In the genomic region with DNA sequence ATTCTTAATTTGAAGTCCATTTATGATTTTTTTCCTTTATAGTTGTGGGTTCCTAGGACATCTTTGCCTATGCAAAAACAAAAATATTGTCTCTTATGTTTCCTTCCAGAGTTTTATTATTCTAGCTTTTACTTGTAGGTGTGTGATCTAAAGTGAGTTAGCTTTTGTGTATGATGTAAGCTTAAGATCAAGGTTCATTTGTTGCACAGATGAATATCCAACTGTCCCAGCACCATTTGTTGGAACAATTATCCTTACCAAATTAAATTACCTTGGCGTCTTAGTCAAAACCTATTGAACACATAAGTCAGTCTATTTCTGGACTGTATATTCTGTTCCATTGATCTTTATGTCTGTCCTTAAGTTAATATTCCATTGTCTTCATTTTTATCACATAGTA, we compare ENCODE assay signal across 17 cellular contexts.
A peak's percentile ranks its signal among the peaks of the same experiment; 100 is the strongest.
DNase-seq lines count a peak whose midpoint lies in the region; TF ChIP-seq lines count a peak whose summit lies in the region.
"Had no signal": no experiment of that assay in that cellular context is flagged by ENCODE, and none has a peak within 500 bp of the region (broad histone marks: within the 10 kb centered on the region; RNA-seq: fewer than 3 reads in every experiment).

No MANE protein-coding gene starts in this region.

- H3K36me3 ChIP-seq in HEK293 (ENCODE audit: control insufficient read depth in 2 of 2, insufficient read depth in 1 of 2, low read length in 2 of 2): no peaks in the 10 kb centered on the region
- H3K36me3 ChIP-seq: BE2C, BLaER1 had no signal

- no peaks in the 10 kb centered on the region for H3K27me3 Mint-ChIP-seq in activated naive CD4-positive, alpha-beta T cell treated with anti-CD3 and anti-CD28 coated beads, Interleukin-2, amount 10 ng/mL, durations not matched to agents 7 days and 5 days
- H3K27me3 Mint-ChIP-seq: CD4-positive, alpha-beta memory T cell; CD4-positive, CD25-positive, alpha-beta regulatory T cell had no signal

- no peak overlapping the region for H3K4me3 ChIP-seq in HEK293 (ENCODE audit: low read depth, low read length)
- H3K4me3 ChIP-seq: BLaER1 had no signal

- DNase-seq in activated naive CD4-positive, alpha-beta T cell treated with anti-CD3 and anti-CD28 coated beads, Interleukin-2, amount 10 ng/mL, durations not matched to agents 7 days and 5 days: no peak
- DNase-seq in activated naive CD4-positive, alpha-beta T cell (lab: John Stamatoyannopoulos, UW): no peak
- no peak for DNase-seq in hepatic stellate cell (ENCODE audit: low spot score)
- no peak for DNase-seq in pons (ENCODE audit: low spot score)
- DNase-seq: 8988T; ACHN; BE2C; C1 segment of cervical spinal cord; CD4-positive, alpha-beta memory T cell; CD4-positive, CD25-positive, alpha-beta regulatory T cell; CD8-positive, alpha-beta memory T cell; COR-L47; DMS79 treated with DMSO at 0.1 percent for 48 hours; GF-D8 had no signal

- no peaks in the 10 kb centered on the region for H3K4me1 Mint-ChIP-seq in activated naive CD4-positive, alpha-beta T cell treated with anti-CD3 and anti-CD28 coated beads, Interleukin-2, amount 10 ng/mL, durations not matched to agents 7 days and 5 days
- H3K4me1 Mint-ChIP-seq: CD14-positive monocyte; CD4-positive, alpha-beta memory T cell; CD4-positive, CD25-positive, alpha-beta regulatory T cell; CD8-positive, alpha-beta memory T cell had no signal

- H3K27ac ChIP-seq in HEK293 (ENCODE audit: extremely low read depth, low read depth, low read length): no peak overlapping the region
- H3K27ac ChIP-seq: BLaER1 had no signal

- CTCF ChIA-PET in activated naive CD4-positive, alpha-beta T cell treated with anti-CD3 and anti-CD28 coated beads, Interleukin-2, amount 10 ng/mL, durations not matched to agents 7 days and 5 days (lab: Charles Lee): no interaction called here
- CTCF ChIA-PET in HEK293 (lab: Yijun Ruan, JAX): no interaction called here

- no peaks in the 10 kb centered on the region for H3K9me3 Mint-ChIP-seq in activated naive CD4-positive, alpha-beta T cell treated with anti-CD3 and anti-CD28 coated beads, Interleukin-2, amount 10 ng/mL, durations not matched to agents 7 days and 5 days

- no peak overlapping the region for H3K4me3 Mint-ChIP-seq in activated naive CD4-positive, alpha-beta T cell treated with anti-CD3 and anti-CD28 coated beads, Interleukin-2, amount 10 ng/mL, durations not matched to agents 7 days and 5 days
- H3K4me3 Mint-ChIP-seq: CD14-positive monocyte; CD4-positive, alpha-beta memory T cell; CD4-positive, CD25-positive, alpha-beta regulatory T cell; CD8-positive, alpha-beta memory T cell had no signal

- H3K27ac Mint-ChIP-seq in activated naive CD4-positive, alpha-beta T cell treated with anti-CD3 and anti-CD28 coated beads, Interleukin-2, amount 10 ng/mL, durations not matched to agents 7 days and 5 days: peak overlapping the region; percentile 58
- H3K27ac Mint-ChIP-seq: CD14-positive monocyte; CD4-positive, alpha-beta memory T cell; CD4-positive, CD25-positive, alpha-beta regulatory T cell had no signal

- no peak for TF ChIP-seq CTCF in HEK293 (tag by site-specific recombination; IDR thresholded peaks at IDR 0.05)

- no peaks in the 10 kb centered on the region; the same call in 1 of the 2 replicates for H3K4me1 ChIP-seq in HEK293 (ENCODE audit: control insufficient read depth, insufficient read depth, low read length)
- H3K4me1 ChIP-seq: BE2C, BLaER1 had no signal

- no peaks in the 10 kb centered on the region for H3K36me3 Mint-ChIP-seq in activated naive CD4-positive, alpha-beta T cell treated with anti-CD3 and anti-CD28 coated beads, Interleukin-2, amount 10 ng/mL, durations not matched to agents 7 days and 5 days
- H3K36me3 Mint-ChIP-seq: CD14-positive monocyte; CD4-positive, alpha-beta memory T cell; CD4-positive, CD25-positive, alpha-beta regulatory T cell; CD8-positive, alpha-beta memory T cell had no signal

- POLR2A ChIA-PET in HEK293 (lab: Yijun Ruan, JAX): no interaction called here

- no peaks in the 10 kb centered on the region for H3K9me3 ChIP-seq in HEK293 (ENCODE audit: control insufficient read depth, insufficient read depth, low read depth, low read length)
- H3K9me3 ChIP-seq: BE2C, BLaER1 had no signal

TF ChIP-seq in HEK293, 187 proteins besides CTCF, POLR2A, EP300 and RAD21:
- TF ChIP-seq, protein P1, sequence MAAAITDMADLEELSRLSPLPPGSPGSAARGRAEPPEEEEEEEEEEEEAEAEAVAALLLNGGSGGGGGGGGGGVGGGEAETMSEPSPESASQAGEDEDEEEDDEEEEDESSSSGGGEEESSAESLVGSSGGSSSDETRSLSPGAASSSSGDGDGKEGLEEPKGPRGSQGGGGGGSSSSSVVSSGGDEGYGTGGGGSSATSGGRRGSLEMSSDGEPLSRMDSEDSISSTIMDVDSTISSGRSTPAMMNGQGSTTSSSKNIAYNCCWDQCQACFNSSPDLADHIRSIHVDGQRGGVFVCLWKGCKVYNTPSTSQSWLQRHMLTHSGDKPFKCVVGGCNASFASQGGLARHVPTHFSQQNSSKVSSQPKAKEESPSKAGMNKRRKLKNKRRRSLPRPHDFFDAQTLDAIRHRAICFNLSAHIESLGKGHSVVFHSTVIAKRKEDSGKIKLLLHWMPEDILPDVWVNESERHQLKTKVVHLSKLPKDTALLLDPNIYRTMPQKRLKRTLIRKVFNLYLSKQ (tag by site-specific recombination; IDR thresholded peaks at IDR 0.05; ENCODE audit: borderline replicate concordance): no peak
- peak; percentile 94 for TF ChIP-seq SCRT2 (tag by site-specific recombination; IDR thresholded peaks at IDR 0.05)
- TF ChIP-seq HOXC10 (CRISPR knock-in tag; IDR thresholded peaks at IDR 0.05): no peak
- TF ChIP-seq ZNF629 (tag by site-specific recombination; IDR thresholded peaks at IDR 0.05): 0 out of 2 replicates have a peak, but pooled peaks have one; percentile 11
- TF ChIP-seq, protein P2, sequence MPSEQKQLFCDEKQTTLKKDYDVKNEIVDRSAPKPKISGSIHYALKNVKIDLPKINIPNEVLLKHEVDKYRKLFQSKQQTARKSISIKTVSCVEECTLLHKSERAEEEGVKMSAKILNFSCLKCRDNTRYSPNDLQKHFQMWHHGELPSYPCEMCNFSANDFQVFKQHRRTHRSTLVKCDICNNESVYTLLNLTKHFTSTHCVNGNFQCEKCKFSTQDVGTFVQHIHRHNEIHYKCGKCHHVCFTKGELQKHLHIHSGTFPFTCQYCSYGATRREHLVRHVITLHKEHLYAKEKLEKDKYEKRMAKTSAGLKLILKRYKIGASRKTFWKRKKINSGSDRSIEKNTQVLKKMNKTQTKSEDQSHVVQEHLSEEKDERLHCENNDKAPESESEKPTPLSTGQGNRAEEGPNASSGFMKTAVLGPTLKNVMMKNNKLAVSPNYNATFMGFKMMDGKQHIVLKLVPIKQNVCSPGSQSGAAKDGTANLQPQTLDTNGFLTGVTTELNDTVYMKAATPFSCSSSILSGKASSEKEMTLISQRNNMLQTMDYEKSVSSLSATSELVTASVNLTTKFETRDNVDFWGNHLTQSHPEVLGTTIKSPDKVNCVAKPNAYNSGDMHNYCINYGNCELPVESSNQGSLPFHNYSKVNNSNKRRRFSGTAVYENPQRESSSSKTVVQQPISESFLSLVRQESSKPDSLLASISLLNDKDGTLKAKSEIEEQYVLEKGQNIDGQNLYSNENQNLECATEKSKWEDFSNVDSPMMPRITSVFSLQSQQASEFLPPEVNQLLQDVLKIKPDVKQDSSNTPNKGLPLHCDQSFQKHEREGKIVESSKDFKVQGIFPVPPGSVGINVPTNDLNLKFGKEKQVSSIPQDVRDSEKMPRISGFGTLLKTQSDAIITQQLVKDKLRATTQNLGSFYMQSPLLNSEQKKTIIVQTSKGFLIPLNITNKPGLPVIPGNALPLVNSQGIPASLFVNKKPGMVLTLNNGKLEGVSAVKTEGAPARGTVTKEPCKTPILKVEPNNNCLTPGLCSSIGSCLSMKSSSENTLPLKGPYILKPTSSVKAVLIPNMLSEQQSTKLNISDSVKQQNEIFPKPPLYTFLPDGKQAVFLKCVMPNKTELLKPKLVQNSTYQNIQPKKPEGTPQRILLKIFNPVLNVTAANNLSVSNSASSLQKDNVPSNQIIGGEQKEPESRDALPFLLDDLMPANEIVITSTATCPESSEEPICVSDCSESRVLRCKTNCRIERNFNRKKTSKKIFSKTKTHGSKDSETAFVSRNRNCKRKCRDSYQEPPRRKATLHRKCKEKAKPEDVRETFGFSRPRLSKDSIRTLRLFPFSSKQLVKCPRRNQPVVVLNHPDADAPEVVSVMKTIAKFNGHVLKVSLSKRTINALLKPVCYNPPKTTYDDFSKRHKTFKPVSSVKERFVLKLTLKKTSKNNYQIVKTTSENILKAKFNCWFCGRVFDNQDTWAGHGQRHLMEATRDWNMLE (tag by site-specific recombination; conservative IDR thresholded peaks at IDR 0.05; ENCODE audit: low read depth): peak; percentile 47; the same call in 1 of the 2 replicates
- peak; percentile 33; the same call in 1 of the 2 replicates for TF ChIP-seq ZBTB21 (tag by site-specific recombination; IDR thresholded peaks at IDR 0.05)
